In the genomic region with DNA sequence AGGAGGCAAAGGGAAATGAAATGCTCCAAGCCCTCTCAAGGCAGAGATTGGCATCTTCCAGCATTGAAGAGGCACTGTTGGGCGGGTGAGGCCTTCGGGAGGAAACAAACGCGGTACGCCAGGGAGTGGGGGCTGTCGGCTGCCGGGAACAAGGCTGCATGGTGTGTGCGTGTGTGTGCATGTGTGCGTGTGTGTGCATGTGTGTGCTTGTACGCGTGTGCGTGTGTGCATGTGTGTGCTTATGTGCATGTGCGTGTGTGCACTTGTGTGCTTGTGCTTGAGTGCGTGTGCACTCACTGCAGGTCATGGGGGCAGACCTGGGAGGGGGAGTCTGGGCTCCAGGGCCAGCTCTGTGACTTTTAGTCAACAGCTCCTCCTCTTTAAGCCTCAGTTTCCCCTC, we compare ENCODE assay signal across 17 cellular contexts.
DNase-seq lines count a peak whose midpoint lies in the region; ATAC-seq and TF ChIP-seq lines count a peak whose summit lies in the region.
"Had no signal": no experiment of that assay in that cellular context is flagged by ENCODE, and none has a peak within 500 bp of the region (broad histone marks: within the 10 kb centered on the region; RNA-seq: fewer than 3 reads in every experiment).

No MANE protein-coding gene starts in this region.

- peak overlapping the region; percentile 32 for H3K9ac ChIP-seq in neuronal stem cell (ENCODE audit: low read depth, low read length, poor library complexity)
- H3K9ac ChIP-seq: GM23248 had no signal

- 86% methylated on average over 14 of the region's 14 CpGs for WGBS in right cardiac atrium
- WGBS in neuronal stem cell (ENCODE audit: extremely low coverage in 2 of 2, insufficient read length in 2 of 2, insufficient replicate concordance in 1 of 2), 2 donors, result no CpG with 5 or more reads among the region's 14 CpGs

- H3K4me3 Mint-ChIP-seq in stimulated activated effector memory CD8-positive, alpha-beta T cell treated with anti-CD3 and anti-CD28 coated beads, Interleukin-12 subunit alpha, Interleukin-12 subunit beta, amount 100 ng/mL, for 72 hours, result no peak overlapping the region
- H3K4me3 Mint-ChIP-seq: CD14-positive monocyte; CD4-positive, alpha-beta memory T cell had no signal

- CTCF ChIA-PET in HEK293 (lab: Yijun Ruan, JAX), result no interaction called here

- H2AFZ ChIP-seq in neuronal stem cell (ENCODE audit: low read length), result no peak overlapping the region
- H2AFZ ChIP-seq: GM23248 had no signal

- H3K4me1 Mint-ChIP-seq in stimulated activated effector memory CD8-positive, alpha-beta T cell treated with anti-CD3 and anti-CD28 coated beads, Interleukin-12 subunit alpha, Interleukin-12 subunit beta, amount 100 ng/mL, for 72 hours, result no peaks in the 10 kb centered on the region
- H3K4me1 Mint-ChIP-seq: CD14-positive monocyte; CD4-positive, alpha-beta memory T cell had no signal

- H3K9me3 ChIP-seq in right cardiac atrium (ENCODE audit: control insufficient read depth, low read length), result no peaks in the 10 kb centered on the region
- H3K9me3 ChIP-seq in HEK293 (ENCODE audit: control insufficient read depth, insufficient read depth, low read depth, low read length), result no peaks in the 10 kb centered on the region
- peaks cover 0 to 1% of the 10 kb centered on the region in 2 donors for H3K9me3 ChIP-seq in neuronal stem cell (replicated peaks in 1 of 2; ENCODE audit: control insufficient read depth in 2 of 2, insufficient read depth in 1 of 2, low read depth in 1 of 2, low read length in 2 of 2)
- H3K9me3 ChIP-seq: BE2C had no signal

- H3K79me1 ChIP-seq in neuronal stem cell (ENCODE audit: low read depth, low read length), result no peaks in the 10 kb centered on the region

- H3K4me3 ChIP-seq in right cardiac atrium (ENCODE audit: low read length) (no peak overlapping the region), HEK293 (ENCODE audit: low read depth, low read length) (no peak overlapping the region), neuronal stem cell (ENCODE audit: low read length in 2 of 2) (peak overlapping the region in 1 of 2 donors; percentile 33)
- H3K4me3 ChIP-seq: GM23248, K562 had no signal

- peak overlapping the region; percentile 58 for H3K14ac ChIP-seq in neuronal stem cell (ENCODE audit: low read length)

- H2AK5ac ChIP-seq in neuronal stem cell (ENCODE audit: low read depth, low read length), result peak overlapping the region; percentile 27

- TF ChIP-seq CTCF in HEK293 (tag by site-specific recombination; IDR thresholded peaks at IDR 0.05), result no peak

- no peak overlapping the region for H3K4ac ChIP-seq in neuronal stem cell (ENCODE audit: low read length)

- H3K27ac ChIP-seq in right cardiac atrium (ENCODE audit: low read length), result no peak overlapping the region
- no peak overlapping the region for H3K27ac ChIP-seq in HEK293 (ENCODE audit: extremely low read depth, low read depth, low read length)
- H3K27ac ChIP-seq in neuronal stem cell (replicated peaks; ENCODE audit: low read length), result no peak overlapping the region
- H3K27ac ChIP-seq: GM23248 had no signal

- no peak overlapping the region for H3K23ac ChIP-seq in neuronal stem cell (ENCODE audit: low read depth, low read length, poor library complexity)

- intact Hi-C loops in right cardiac atrium (cut with DNase I) (no loop called here), left ventricle myocardium superior (cut with micrococcal nuclease) (no loop called here)

- H3K4me1 ChIP-seq in right cardiac atrium (ENCODE audit: control insufficient read depth, insufficient read depth, low read length), result no peaks in the 10 kb centered on the region
- no peaks in the 10 kb centered on the region for H3K4me1 ChIP-seq in HEK293 (ENCODE audit: control insufficient read depth, insufficient read depth, low read length)
- H3K4me1 ChIP-seq in neuronal stem cell (ENCODE audit: control insufficient read depth in 2 of 2, insufficient read depth in 1 of 2, low read depth in 1 of 2, low read length in 2 of 2), result peaks cover 5 to 14% of the 10 kb centered on the region in 2 donors
- H3K4me1 ChIP-seq: BE2C had no signal

- no peak overlapping the region for H3K4me2 ChIP-seq in neuronal stem cell (ENCODE audit: insufficient read depth, low read length, poor library complexity, severe bottlenecking)

- POLR2A ChIA-PET in HEK293 (lab: Yijun Ruan, JAX), result no interaction called here

- H2BK5ac ChIP-seq in neuronal stem cell (ENCODE audit: low read length), result no peak overlapping the region

- H4K91ac ChIP-seq in neuronal stem cell (ENCODE audit: low read depth, low read length, poor library complexity), result no peak overlapping the region

- H3K36me3 ChIP-seq in HEK293 (ENCODE audit: control insufficient read depth in 2 of 2, insufficient read depth in 1 of 2, low read length in 2 of 2), result no peaks in the 10 kb centered on the region
- no peaks in the 10 kb centered on the region for H3K36me3 ChIP-seq in neuronal stem cell (replicated peaks in 1 of 2; ENCODE audit: control insufficient read depth in 2 of 2, insufficient read depth in 2 of 2, low read length in 2 of 2)
- H3K36me3 ChIP-seq: BE2C had no signal

- no peak overlapping the region for H3K27ac Mint-ChIP-seq in stimulated activated effector memory CD8-positive, alpha-beta T cell treated with anti-CD3 and anti-CD28 coated beads, Interleukin-12 subunit alpha, Interleukin-12 subunit beta, amount 100 ng/mL, for 72 hours
- H3K27ac Mint-ChIP-seq: CD4-positive, alpha-beta memory T cell had no signal

- no peaks in the 10 kb centered on the region for H3K9me3 Mint-ChIP-seq in stimulated activated effector memory CD8-positive, alpha-beta T cell treated with anti-CD3 and anti-CD28 coated beads, Interleukin-12 subunit alpha, Interleukin-12 subunit beta, amount 100 ng/mL, for 72 hours
- H3K9me3 Mint-ChIP-seq: CD14-positive monocyte had no signal

- DNase-seq in right cardiac atrium (peak in 2 of 3 donors; percentile 6), left ventricle myocardium superior (no peak), neuronal stem cell (ENCODE audit: low spot score) (no peak)
- no peak for DNase-seq in stimulated activated effector memory CD8-positive, alpha-beta T cell treated with anti-CD3 and anti-CD28 coated beads, Interleukin-12 subunit alpha, Interleukin-12 subunit beta, amount 100 ng/mL, for 72 hours (ENCODE audit: low spot score in 2 of 2)
- DNase-seq: ACHN; BE2C; CD4-positive, alpha-beta memory T cell; DMS153; DND-41; EL; GM23248; IMR-90 had no signal

- ATAC-seq in right cardiac atrium, result no peak
- ATAC-seq in left ventricle myocardium superior, result no peak
- no peak for ATAC-seq in stimulated activated effector memory CD8-positive, alpha-beta T cell treated with anti-CD3 and anti-CD28 coated beads, Interleukin-12 subunit alpha, Interleukin-12 subunit beta, amount 100 ng/mL, for 72 hours
- ATAC-seq in HG03139 (IDR thresholded peaks at IDR 0.05; ENCODE audit: unreplicated experiment), result no peak
- ATAC-seq: HCT116, K562 had no signal

- H3K36me3 Mint-ChIP-seq in stimulated activated effector memory CD8-positive, alpha-beta T cell treated with anti-CD3 and anti-CD28 coated beads, Interleukin-12 subunit alpha, Interleukin-12 subunit beta, amount 100 ng/mL, for 72 hours, result no peaks in the 10 kb centered on the region
- H3K36me3 Mint-ChIP-seq: CD14-positive monocyte; CD4-positive, alpha-beta memory T cell had no signal

- no peak overlapping the region for H4K8ac ChIP-seq in neuronal stem cell (ENCODE audit: low read depth, low read length)

- no peak overlapping the region for H2BK12ac ChIP-seq in neuronal stem cell (ENCODE audit: low read length)

- H3K18ac ChIP-seq in neuronal stem cell (ENCODE audit: low read length), result no peak overlapping the region

- H2BK15ac ChIP-seq in neuronal stem cell (ENCODE audit: low read length), result no peak overlapping the region

- H3K27me3 ChIP-seq in right cardiac atrium (ENCODE audit: control insufficient read depth, insufficient read depth) (no peaks in the 10 kb centered on the region), neuronal stem cell (ENCODE audit: control insufficient read depth in 3 of 3, insufficient read depth in 3 of 3, low read depth in 1 of 3, low read length in 3 of 3) (peaks cover 0 to 31% (median 0%) of the 10 kb centered on the region in 3 experiments)
- H3K27me3 ChIP-seq: BE2C had no signal

- H2BK120ac ChIP-seq in neuronal stem cell (ENCODE audit: low read depth, low read length), result no peak overlapping the region

TF ChIP-seq in HEK293, 187 proteins besides CTCF, POLR2A, EP300 and RAD21 (continues in another document):
- peak; percentile 94 for TF ChIP-seq ZSCAN4 (tag by site-specific recombination; IDR thresholded peaks at IDR 0.05)

Comparison
In these comparisons a context has a peak if more than half of its experiments do, and no peak if none do; other contexts are left out.
1. DNase-seq: peak in right cardiac atrium (2 of 3); none in left ventricle myocardium superior (single experiment), neuronal stem cell (single experiment) and stimulated activated effector memory CD8-positive, alpha-beta T cell treated with anti-CD3 and anti-CD28 coated beads, Interleukin-12 subunit alpha, Interleukin-12 subunit beta, amount 100 ng/mL, for 72 hours (0 of 2).